Comparison of ENCODE assay signal across 1 cellular context in the genomic region with DNA sequence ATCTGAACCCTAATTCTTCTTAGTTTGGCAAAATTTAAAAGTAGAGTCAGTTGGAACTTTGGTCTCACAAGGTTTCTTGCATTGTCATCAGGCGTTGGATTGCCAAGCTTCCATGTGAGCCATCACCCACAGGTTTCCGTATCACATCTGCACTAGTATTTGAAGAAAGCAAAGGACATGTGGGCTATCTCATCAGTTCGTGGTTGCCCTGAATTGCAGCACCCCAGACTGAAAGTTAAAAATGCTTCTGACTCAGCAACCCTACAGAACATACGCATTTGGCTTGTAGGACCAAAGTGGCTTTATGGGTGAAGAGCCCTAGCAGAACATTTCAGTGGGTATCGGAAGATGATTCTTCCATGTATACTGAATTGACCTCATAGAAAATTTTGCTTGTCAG.
TF ChIP-seq lines count a peak whose summit lies in the region.

No MANE protein-coding gene starts in this region.

TF ChIP-seq in H1, 55 proteins besides CTCF, POLR2A, EP300 and RAD21 (continued from another document):
- TF ChIP-seq, protein P1, sequence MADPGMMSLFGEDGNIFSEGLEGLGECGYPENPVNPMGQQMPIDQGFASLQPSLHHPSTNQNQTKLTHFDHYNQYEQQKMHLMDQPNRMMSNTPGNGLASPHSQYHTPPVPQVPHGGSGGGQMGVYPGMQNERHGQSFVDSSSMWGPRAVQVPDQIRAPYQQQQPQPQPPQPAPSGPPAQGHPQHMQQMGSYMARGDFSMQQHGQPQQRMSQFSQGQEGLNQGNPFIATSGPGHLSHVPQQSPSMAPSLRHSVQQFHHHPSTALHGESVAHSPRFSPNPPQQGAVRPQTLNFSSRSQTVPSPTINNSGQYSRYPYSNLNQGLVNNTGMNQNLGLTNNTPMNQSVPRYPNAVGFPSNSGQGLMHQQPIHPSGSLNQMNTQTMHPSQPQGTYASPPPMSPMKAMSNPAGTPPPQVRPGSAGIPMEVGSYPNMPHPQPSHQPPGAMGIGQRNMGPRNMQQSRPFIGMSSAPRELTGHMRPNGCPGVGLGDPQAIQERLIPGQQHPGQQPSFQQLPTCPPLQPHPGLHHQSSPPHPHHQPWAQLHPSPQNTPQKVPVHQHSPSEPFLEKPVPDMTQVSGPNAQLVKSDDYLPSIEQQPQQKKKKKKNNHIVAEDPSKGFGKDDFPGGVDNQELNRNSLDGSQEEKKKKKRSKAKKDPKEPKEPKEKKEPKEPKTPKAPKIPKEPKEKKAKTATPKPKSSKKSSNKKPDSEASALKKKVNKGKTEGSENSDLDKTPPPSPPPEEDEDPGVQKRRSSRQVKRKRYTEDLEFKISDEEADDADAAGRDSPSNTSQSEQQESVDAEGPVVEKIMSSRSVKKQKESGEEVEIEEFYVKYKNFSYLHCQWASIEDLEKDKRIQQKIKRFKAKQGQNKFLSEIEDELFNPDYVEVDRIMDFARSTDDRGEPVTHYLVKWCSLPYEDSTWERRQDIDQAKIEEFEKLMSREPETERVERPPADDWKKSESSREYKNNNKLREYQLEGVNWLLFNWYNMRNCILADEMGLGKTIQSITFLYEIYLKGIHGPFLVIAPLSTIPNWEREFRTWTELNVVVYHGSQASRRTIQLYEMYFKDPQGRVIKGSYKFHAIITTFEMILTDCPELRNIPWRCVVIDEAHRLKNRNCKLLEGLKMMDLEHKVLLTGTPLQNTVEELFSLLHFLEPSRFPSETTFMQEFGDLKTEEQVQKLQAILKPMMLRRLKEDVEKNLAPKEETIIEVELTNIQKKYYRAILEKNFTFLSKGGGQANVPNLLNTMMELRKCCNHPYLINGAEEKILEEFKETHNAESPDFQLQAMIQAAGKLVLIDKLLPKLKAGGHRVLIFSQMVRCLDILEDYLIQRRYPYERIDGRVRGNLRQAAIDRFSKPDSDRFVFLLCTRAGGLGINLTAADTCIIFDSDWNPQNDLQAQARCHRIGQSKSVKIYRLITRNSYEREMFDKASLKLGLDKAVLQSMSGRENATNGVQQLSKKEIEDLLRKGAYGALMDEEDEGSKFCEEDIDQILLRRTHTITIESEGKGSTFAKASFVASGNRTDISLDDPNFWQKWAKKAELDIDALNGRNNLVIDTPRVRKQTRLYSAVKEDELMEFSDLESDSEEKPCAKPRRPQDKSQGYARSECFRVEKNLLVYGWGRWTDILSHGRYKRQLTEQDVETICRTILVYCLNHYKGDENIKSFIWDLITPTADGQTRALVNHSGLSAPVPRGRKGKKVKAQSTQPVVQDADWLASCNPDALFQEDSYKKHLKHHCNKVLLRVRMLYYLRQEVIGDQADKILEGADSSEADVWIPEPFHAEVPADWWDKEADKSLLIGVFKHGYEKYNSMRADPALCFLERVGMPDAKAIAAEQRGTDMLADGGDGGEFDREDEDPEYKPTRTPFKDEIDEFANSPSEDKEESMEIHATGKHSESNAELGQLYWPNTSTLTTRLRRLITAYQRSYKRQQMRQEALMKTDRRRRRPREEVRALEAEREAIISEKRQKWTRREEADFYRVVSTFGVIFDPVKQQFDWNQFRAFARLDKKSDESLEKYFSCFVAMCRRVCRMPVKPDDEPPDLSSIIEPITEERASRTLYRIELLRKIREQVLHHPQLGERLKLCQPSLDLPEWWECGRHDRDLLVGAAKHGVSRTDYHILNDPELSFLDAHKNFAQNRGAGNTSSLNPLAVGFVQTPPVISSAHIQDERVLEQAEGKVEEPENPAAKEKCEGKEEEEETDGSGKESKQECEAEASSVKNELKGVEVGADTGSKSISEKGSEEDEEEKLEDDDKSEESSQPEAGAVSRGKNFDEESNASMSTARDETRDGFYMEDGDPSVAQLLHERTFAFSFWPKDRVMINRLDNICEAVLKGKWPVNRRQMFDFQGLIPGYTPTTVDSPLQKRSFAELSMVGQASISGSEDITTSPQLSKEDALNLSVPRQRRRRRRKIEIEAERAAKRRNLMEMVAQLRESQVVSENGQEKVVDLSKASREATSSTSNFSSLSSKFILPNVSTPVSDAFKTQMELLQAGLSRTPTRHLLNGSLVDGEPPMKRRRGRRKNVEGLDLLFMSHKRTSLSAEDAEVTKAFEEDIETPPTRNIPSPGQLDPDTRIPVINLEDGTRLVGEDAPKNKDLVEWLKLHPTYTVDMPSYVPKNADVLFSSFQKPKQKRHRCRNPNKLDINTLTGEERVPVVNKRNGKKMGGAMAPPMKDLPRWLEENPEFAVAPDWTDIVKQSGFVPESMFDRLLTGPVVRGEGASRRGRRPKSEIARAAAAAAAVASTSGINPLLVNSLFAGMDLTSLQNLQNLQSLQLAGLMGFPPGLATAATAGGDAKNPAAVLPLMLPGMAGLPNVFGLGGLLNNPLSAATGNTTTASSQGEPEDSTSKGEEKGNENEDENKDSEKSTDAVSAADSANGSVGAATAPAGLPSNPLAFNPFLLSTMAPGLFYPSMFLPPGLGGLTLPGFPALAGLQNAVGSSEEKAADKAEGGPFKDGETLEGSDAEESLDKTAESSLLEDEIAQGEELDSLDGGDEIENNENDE (IDR thresholded peaks at IDR 0.05; ENCODE audit: insufficient replicate concordance, low read length), result no peak
- TF ChIP-seq KDM1A (IDR thresholded peaks at IDR 0.05; ENCODE audit: borderline replicate concordance, low read length), result no peak
- TF ChIP-seq SP2 (IDR thresholded peaks at IDR 0.05; ENCODE audit: low read length), result no peak
- no peak for TF ChIP-seq JUN (IDR thresholded peaks at IDR 0.05; ENCODE audit: low read depth, low read length)
